In the genomic region with DNA sequence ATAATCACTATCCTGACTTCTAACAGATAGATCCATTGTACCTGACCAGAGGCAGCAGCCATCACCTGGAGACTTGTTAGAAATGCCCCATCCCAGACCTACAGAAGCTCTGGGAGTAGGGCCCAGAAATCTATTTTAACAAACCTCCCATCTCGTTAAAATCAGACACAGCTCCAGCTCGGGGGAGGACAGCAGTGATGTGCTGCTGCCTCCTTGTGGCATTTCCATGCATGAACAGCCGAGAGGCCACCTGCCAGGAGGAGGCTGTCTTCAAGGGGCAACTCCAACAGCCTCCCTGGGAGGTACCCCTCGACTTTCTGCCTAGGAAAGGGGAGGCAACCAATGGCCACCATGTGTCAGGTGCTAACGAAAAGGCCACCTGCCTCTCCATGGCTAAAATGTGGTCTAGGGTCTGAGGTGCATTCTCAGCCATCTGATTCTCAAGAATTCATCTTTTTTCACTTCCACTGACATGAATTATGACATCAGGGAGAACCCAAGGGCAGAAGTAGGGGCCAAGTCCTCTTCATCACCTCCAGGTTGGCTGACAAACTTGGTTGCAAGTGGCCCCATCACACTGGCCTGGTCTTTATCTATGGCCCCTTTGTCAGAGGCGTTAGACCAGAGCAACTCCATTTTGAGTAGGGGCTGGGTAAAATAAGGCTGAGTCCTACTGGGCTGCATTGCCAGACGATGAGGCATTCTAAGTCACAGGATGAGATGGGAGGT, we compare ENCODE assay signal across 8 cellular contexts. TPM values are rescaled to one million over a fixed set of nuclear protein-coding genes. Genes with fewer than 3 reads are reported as not detected.
DNase-seq lines count a peak whose midpoint lies in the region; ATAC-seq and TF ChIP-seq lines count a peak whose summit lies in the region.

No MANE protein-coding gene starts in this region.

- no peaks in the 10 kb centered on the region for H3K36me3 ChIP-seq in adrenal gland (replicated peaks in 1 of 2)
- H3K36me3 ChIP-seq in left ventricle myocardium inferior, result no peaks in the 10 kb centered on the region

- H3K27me3 ChIP-seq in adrenal gland (no peaks in the 10 kb centered on the region), left ventricle myocardium inferior (ENCODE audit: low read depth) (no peaks in the 10 kb centered on the region)

- TF ChIP-seq CTCF in adrenal gland (IDR thresholded peaks at IDR 0.05), result peak; percentile 92 to 97 (median 96)
- peak; percentile 97 for TF ChIP-seq CTCF in left ventricle myocardium inferior (IDR thresholded peaks at IDR 0.05; ENCODE audit: borderline replicate concordance)

- peak; percentile 76 for DNase-seq in DMS53 (lab: John Stamatoyannopoulos, UW)
- DNase-seq in HuH-7.5 (ENCODE audit: low spot score), result peak; percentile 63
- DNase-seq in adrenal gland, result peak; percentile 66 to 88 (median 80)
- peak; percentile 60 for DNase-seq in left ventricle myocardium inferior
- peak; percentile 57 for DNase-seq in retina

- 18 to 31% (median 23%) methylated on average over 4 to 7 of the region's 7 CpGs for WGBS in adrenal gland, 4 donors

- H3K9me3 ChIP-seq in adrenal gland (replicated peaks in 1 of 3) (no peaks in the 10 kb centered on the region), left ventricle myocardium inferior (replicated peaks) (no peaks in the 10 kb centered on the region)

- H3K4me3 ChIP-seq in adrenal gland (no peak overlapping the region), left ventricle myocardium inferior (no peak overlapping the region)

- peak; percentile 61 for ATAC-seq in SK-N-SH treated with all-trans-retinoic acid at 6 μM for 48 hours
- no peak for ATAC-seq in HG03565 (IDR thresholded peaks at IDR 0.05; ENCODE audit: unreplicated experiment)
- ATAC-seq in GM18511 (IDR thresholded peaks at IDR 0.05; ENCODE audit: unreplicated experiment), result no peak

- H3K27ac ChIP-seq in adrenal gland (no peak overlapping the region), left ventricle myocardium inferior (replicated peaks) (no peak overlapping the region)

- TF ChIP-seq POLR2A in adrenal gland (IDR thresholded peaks at IDR 0.05), result no peak

- intact Hi-C loops in adrenal gland (cut with DNase I), result loop anchor here (2.0 to 10.0 kb wide), 3 partner anchors 47 to 349 kb away; no protein-coding TSS in a partner anchor
- intact Hi-C loops in left ventricle myocardium inferior (cut with micrococcal nuclease), result loop anchor here (1.0 kb wide), 1 partner anchor 48 kb away; no protein-coding TSS in a partner anchor

- peaks cover 14 to 20% of the 10 kb centered on the region in 2 donors for H3K4me1 ChIP-seq in adrenal gland (replicated peaks in 1 of 2)
- peaks cover 56% of the 10 kb centered on the region for H3K4me1 ChIP-seq in left ventricle myocardium inferior

TF ChIP-seq in SK-N-SH treated with all-trans-retinoic acid at 6 μM for 48 hours, 23 proteins besides CTCF, POLR2A, EP300 and RAD21:
- TF ChIP-seq OSR1 (CRISPR knock-in tag; IDR thresholded peaks at IDR 0.05) (no peak), SNAI2 (CRISPR knock-in tag; IDR thresholded peaks at IDR 0.05) (peak; percentile 74; the same call in 1 of the 2 replicates), ISL1 (CRISPR knock-in tag; IDR thresholded peaks at IDR 0.05) (no peak), TCF4 (CRISPR knock-in tag; IDR thresholded peaks at IDR 0.05; ENCODE audit: borderline replicate concordance) (no peak)

RNA-seq across cellular contexts. Expression of a gene that starts 12.2 kb away (rescaled TPM):
- total RNA-seq in adrenal gland (10 to 100 TPM in 1 of 8 donors, 1 to 10 TPM in 6, under 1 TPM in 1; 0.84 to 11.0 (median 3.5) TPM), left ventricle myocardium inferior (0.33 TPM)
- under 1 TPM; 0.42 to 0.84 (median 0.56) TPM for polyA plus RNA-seq in adrenal gland

RNA-seq across cellular contexts. Expression of a gene that starts 18.3 kb away (rescaled TPM):
- total RNA-seq in adrenal gland (100 to 1,000 TPM in 2 of 8 donors, 10 to 100 TPM in 6; 24.5 to 115 (median 63.1) TPM), left ventricle myocardium inferior (37.0 TPM)
- polyA plus RNA-seq in adrenal gland, result 10 to 100 TPM in 2 of 3 donors, 1 to 10 TPM in 1; 8.0 to 47.3 (median 19.1) TPM
